ENCODE assay signal across 8 cellular contexts in the genomic region with DNA sequence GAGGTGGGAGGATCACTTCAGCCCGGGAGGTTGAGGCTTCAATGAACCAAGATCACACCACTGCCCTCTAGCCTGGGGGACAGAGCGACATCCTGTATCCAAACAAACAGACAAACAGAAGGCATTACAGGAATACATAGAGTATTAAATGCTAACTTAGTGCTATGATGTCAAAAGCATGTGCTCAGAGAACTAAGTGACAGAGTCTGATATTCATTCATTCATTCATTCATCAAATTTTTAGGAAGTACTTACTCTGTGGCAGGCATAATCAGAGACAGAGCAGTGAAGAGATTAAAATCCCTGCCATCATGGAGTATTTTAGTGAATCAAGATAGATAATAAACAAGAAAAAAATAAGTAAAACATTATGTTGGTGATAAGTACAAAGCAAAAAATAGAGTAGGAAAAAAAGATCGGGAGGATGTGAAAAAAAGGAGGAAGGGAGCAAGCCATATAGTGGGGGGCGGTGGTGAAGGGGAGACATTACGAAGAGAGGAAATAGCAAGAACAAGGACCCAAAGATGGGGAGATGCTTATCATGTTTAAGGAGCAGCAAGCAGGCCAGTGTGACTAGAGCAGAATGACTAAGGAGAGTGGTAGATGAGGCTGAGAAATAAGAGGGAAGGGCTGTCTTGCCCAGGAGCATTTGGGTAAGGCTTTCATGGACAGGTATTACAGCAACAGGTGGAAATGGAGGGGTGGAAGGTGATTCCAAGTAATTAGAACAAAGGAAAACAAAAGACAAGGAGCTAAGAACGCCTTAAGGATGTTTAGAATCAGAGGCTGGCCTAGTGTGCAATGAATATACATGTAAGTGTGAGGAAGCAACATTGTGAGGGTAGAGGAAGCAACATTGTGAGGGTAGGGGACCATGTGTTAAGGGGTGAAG. TPM values are rescaled to one million over a fixed set of nuclear protein-coding genes. Genes with fewer than 3 reads are reported as not detected.
DNase-seq lines count a peak whose midpoint lies in the region; ATAC-seq and TF ChIP-seq lines count a peak whose summit lies in the region.

No MANE protein-coding gene starts in this region.

- H3K9me3 ChIP-seq in subcutaneous abdominal adipose tissue (ENCODE audit: control insufficient read depth in 5 of 5, low read length in 5 of 5) = no peaks in the 10 kb centered on the region

- intact Hi-C loops in left colon (cut with DNase I, micrococcal nuclease) = loop anchor here in 1 of 2 donors (10.0 kb wide), 1 partner anchor 215 kb away; a partner anchor contains a TSS

- peaks cover 39% of the 10 kb centered on the region for H3K4me1 Mint-ChIP-seq in T-helper 2 cell treated with Interferon-gamma antibody and Interleukin-4, amounts not matched to agents 5 μg/mL and 100 μg/mL, for 36 hours (ENCODE audit: low read depth)
- H3K4me1 Mint-ChIP-seq in activated T-helper 17 cell treated with anti-CD3 and anti-CD28 coated beads, Interleukin-2, amount 50 U/mL, for 72 hours = peaks cover 45% of the 10 kb centered on the region
- peaks cover 33% of the 10 kb centered on the region for H3K4me1 Mint-ChIP-seq in glutamatergic neuron (ENCODE audit: low read depth, unreplicated experiment)

- H3K4me3 Mint-ChIP-seq in T-helper 2 cell treated with Interferon-gamma antibody and Interleukin-4, amounts not matched to agents 5 μg/mL and 100 μg/mL, for 36 hours = peak overlapping the region; percentile 13
- H3K4me3 Mint-ChIP-seq in activated T-helper 17 cell treated with anti-CD3 and anti-CD28 coated beads, Interleukin-2, amount 50 U/mL, for 72 hours = peak overlapping the region; percentile 88
- H3K4me3 Mint-ChIP-seq in glutamatergic neuron (ENCODE audit: unreplicated experiment) = peak overlapping the region; percentile 86

- no peaks in the 10 kb centered on the region for H3K9me3 Mint-ChIP-seq in T-helper 2 cell treated with Interferon-gamma antibody and Interleukin-4, amounts not matched to agents 5 μg/mL and 100 μg/mL, for 36 hours
- no peaks in the 10 kb centered on the region for H3K9me3 Mint-ChIP-seq in activated T-helper 17 cell treated with anti-CD3 and anti-CD28 coated beads, Interleukin-2, amount 50 U/mL, for 72 hours
- H3K9me3 Mint-ChIP-seq in glutamatergic neuron (ENCODE audit: unreplicated experiment) = peaks cover 13% of the 10 kb centered on the region

- H3K4me3 ChIP-seq in subcutaneous abdominal adipose tissue (ENCODE audit: low read depth in 1 of 5, low read length in 5 of 5) = no peak overlapping the region

- H3K9ac ChIP-seq in subcutaneous abdominal adipose tissue (ENCODE audit: low read length in 5 of 5) = peak overlapping the region in 3 of 5 donors; percentile 14 to 52 (median 34)

- H3K4me1 ChIP-seq in subcutaneous abdominal adipose tissue (ENCODE audit: control insufficient read depth in 5 of 5, insufficient read depth in 5 of 5, low read length in 5 of 5) = peaks cover 6 to 42% (median 27%) of the 10 kb centered on the region in 5 donors

- no peak overlapping the region for H3K27ac Mint-ChIP-seq in T-helper 2 cell treated with Interferon-gamma antibody and Interleukin-4, amounts not matched to agents 5 μg/mL and 100 μg/mL, for 36 hours
- H3K27ac Mint-ChIP-seq in activated T-helper 17 cell treated with anti-CD3 and anti-CD28 coated beads, Interleukin-2, amount 50 U/mL, for 72 hours = no peak overlapping the region
- no peak overlapping the region for H3K27ac Mint-ChIP-seq in glutamatergic neuron (ENCODE audit: unreplicated experiment)

- peak overlapping the region; percentile 46 for H3K27ac ChIP-seq in subcutaneous abdominal adipose tissue (ENCODE audit: low read depth, low read length)

- no peaks in the 10 kb centered on the region for H3K27me3 ChIP-seq in subcutaneous abdominal adipose tissue (ENCODE audit: control insufficient read depth in 5 of 5, insufficient read depth in 4 of 5, low read length in 5 of 5)

- no peaks in the 10 kb centered on the region for H3K36me3 ChIP-seq in subcutaneous abdominal adipose tissue (ENCODE audit: control insufficient read depth in 5 of 5, insufficient read depth in 5 of 5, low read length in 5 of 5)

- peaks cover 10% of the 10 kb centered on the region for H3K27me3 Mint-ChIP-seq in T-helper 2 cell treated with Interferon-gamma antibody and Interleukin-4, amounts not matched to agents 5 μg/mL and 100 μg/mL, for 36 hours (ENCODE audit: low read depth)
- H3K27me3 Mint-ChIP-seq in activated T-helper 17 cell treated with anti-CD3 and anti-CD28 coated beads, Interleukin-2, amount 50 U/mL, for 72 hours = no peaks in the 10 kb centered on the region
- H3K27me3 Mint-ChIP-seq in glutamatergic neuron (ENCODE audit: unreplicated experiment) = peaks cover 4% of the 10 kb centered on the region

- peaks cover 11% of the 10 kb centered on the region for H3K36me3 Mint-ChIP-seq in T-helper 2 cell treated with Interferon-gamma antibody and Interleukin-4, amounts not matched to agents 5 μg/mL and 100 μg/mL, for 36 hours (ENCODE audit: low read depth)
- peaks cover 6% of the 10 kb centered on the region for H3K36me3 Mint-ChIP-seq in activated T-helper 17 cell treated with anti-CD3 and anti-CD28 coated beads, Interleukin-2, amount 50 U/mL, for 72 hours (ENCODE audit: low read depth)
- no peaks in the 10 kb centered on the region for H3K36me3 Mint-ChIP-seq in glutamatergic neuron (ENCODE audit: unreplicated experiment)

- no peak for TF ChIP-seq CTCF in glutamatergic neuron (IDR thresholded peaks at IDR 0.05; ENCODE audit: partially characterized antibody, unreplicated experiment)

- ATAC-seq in activated T-helper 17 cell treated with anti-CD3 and anti-CD28 coated beads, Interleukin-2, amount 50 U/mL, for 72 hours (replicated peaks) = no peak
- ATAC-seq in left colon (no peak), GM19452 (IDR thresholded peaks at IDR 0.05; ENCODE audit: unreplicated experiment) (no peak)

- DNase-seq in T-helper 2 cell treated with Interferon-gamma antibody and Interleukin-4, amounts not matched to agents 5 μg/mL and 100 μg/mL, for 36 hours (ENCODE audit: low spot score) = no peak
- DNase-seq in T-helper 2 cell (no peak), glutamatergic neuron (no peak), left colon (no peak), AG20443 (ENCODE audit: low spot score) (no peak)

RNA-seq across cellular contexts. Expression of a gene that starts 2.8 kb away (rescaled TPM):
- total RNA-seq in activated T-helper 17 cell treated with anti-CD3 and anti-CD28 coated beads, Interleukin-2, amount 50 U/mL, for 72 hours = 10 to 100 TPM; 17.9 to 22.3 TPM
- total RNA-seq in glutamatergic neuron (ENCODE audit: unreplicated experiment) = 99.5 TPM
- total RNA-seq in left colon = 10 to 100 TPM; 37.5 to 42.6 TPM

RNA-seq across cellular contexts. Expression of a gene that starts 30.4 kb away (rescaled TPM):
- 1 to 10 TPM; 1.4 to 1.8 TPM for total RNA-seq in activated T-helper 17 cell treated with anti-CD3 and anti-CD28 coated beads, Interleukin-2, amount 50 U/mL, for 72 hours
- total RNA-seq in glutamatergic neuron (ENCODE audit: unreplicated experiment) (44.0 TPM), left colon (10 to 100 TPM; 12.0 to 12.6 TPM)

Comparison
In these comparisons a context has a peak if more than half of its experiments do, and no peak if none do; other contexts are left out.
1. H3K4me3 Mint-ChIP-seq: peak in every context shown above with its lines; median percentile 88 in activated T-helper 17 cell treated with anti-CD3 and anti-CD28 coated beads, Interleukin-2, amount 50 U/mL, for 72 hours; 86 in glutamatergic neuron; 13 in T-helper 2 cell treated with Interferon-gamma antibody and Interleukin-4, amounts not matched to agents 5 μg/mL and 100 μg/mL, for 36 hours.
2. RNA of a gene that starts 30.4 kb away (total RNA-seq): 44.0 TPM in glutamatergic neuron (single experiment) and 12.0 to 12.6 TPM in left colon; 1.4 to 1.8 TPM in activated T-helper 17 cell treated with anti-CD3 and anti-CD28 coated beads, Interleukin-2, amount 50 U/mL, for 72 hours; every median in the first group is over 4 times any median in the second.